10 cellular contexts compared by ENCODE assay signal in the genomic region with DNA sequence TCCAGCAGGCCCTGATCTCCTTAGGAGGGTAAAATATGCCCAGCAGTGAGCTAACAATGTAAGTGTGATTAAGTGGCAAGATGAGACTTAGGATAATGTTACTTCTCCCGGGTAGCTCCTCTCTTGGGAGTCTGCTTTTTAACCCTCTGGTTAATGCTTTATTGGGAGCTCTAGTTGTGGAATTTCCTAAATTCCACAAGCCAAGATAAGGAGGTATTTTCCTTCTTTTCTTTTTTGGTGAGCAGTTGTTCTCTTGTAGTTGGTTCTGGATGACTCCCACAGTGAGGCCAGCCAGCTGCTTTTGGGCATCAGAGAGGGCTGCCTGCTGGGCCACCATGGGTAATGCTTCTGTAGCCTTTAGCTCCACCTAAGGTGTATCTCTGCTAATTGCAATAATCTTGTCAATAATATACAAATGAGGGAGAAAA. TPM values are rescaled to one million over a fixed set of nuclear protein-coding genes. Genes with fewer than 3 reads are reported as not detected.
DNase-seq lines count a peak whose midpoint lies in the region; ATAC-seq, FAIRE-seq and TF ChIP-seq lines count a peak whose summit lies in the region.
"Had no signal": no experiment of that assay in that cellular context is flagged by ENCODE, and none has a peak within 500 bp of the region (broad histone marks: within the 10 kb centered on the region; RNA-seq: fewer than 3 reads in every experiment).

No MANE protein-coding gene starts in this region.

- H2BK20ac ChIP-seq in H9 (ENCODE audit: low read depth, low read length, poor library complexity, severe bottlenecking) = no peak overlapping the region

- no peak for FAIRE-seq in D721Med (lab: Jason Lieb, UNC)

- no peak for DNase-seq in D721Med (ENCODE audit: insufficient read length, low spot score)
- peak; percentile 47 for DNase-seq in H9
- no peak for DNase-seq in RWPE2 (ENCODE audit: low spot score)
- peak; percentile 52 for DNase-seq in iPS-NIHi11 (ENCODE audit: low spot score)
- no peak for DNase-seq in suprapubic skin (ENCODE audit: low spot score in 2 of 2)
- DNase-seq in putamen (ENCODE audit: low spot score) = no peak
- no peak for DNase-seq in SW 1271 (lab: John Stamatoyannopoulos, UW)

- no peak overlapping the region for H3K9ac ChIP-seq in H9 (ENCODE audit: extremely low read depth, insufficient read length, low read length)

- H3K27ac Mint-ChIP-seq in H9 = no peak overlapping the region; a peak in 1 of 7 replicates

- no peaks in the 10 kb centered on the region; the same call in none of the 2 replicates for H3K27me3 Mint-ChIP-seq in H9 (ENCODE audit: low read depth)

- H3K79me1 ChIP-seq in H9 (ENCODE audit: insufficient read depth, low read depth, low read length, poor library complexity, severe bottlenecking) = no peaks in the 10 kb centered on the region

- TF ChIP-seq POLR2A in suprapubic skin (IDR thresholded peaks at IDR 0.05) = no peak

- H3K4me3 ChIP-seq in RWPE2 (ENCODE audit: severe bottlenecking) (no peak overlapping the region), suprapubic skin (no peak overlapping the region)
- H3K4me3 ChIP-seq: heart left ventricle had no signal

- ATAC-seq in RWPE2 (ENCODE audit: low read depth) (peak; percentile 70; the same call in 2 of the 3 replicates), esophagus mucosa (no peak)

- no CpG with 5 or more reads among the region's 1 CpG for WGBS in H9 (ENCODE audit: extremely low coverage, insufficient read length, low lambda C conversion rate)
- WGBS in suprapubic skin = 16% methylated on average over 1 of the region's 1 CpG

- H2AFZ ChIP-seq in H9 (ENCODE audit: low read length) = peak overlapping the region; percentile 67

- H3K4me3 Mint-ChIP-seq in H9 = no peak overlapping the region
- H3K4me3 Mint-ChIP-seq: IgD-negative memory B cell had no signal

- no peak overlapping the region for H2BK5ac ChIP-seq in H9 (ENCODE audit: insufficient read length, low read length)

- no peak overlapping the region for H2AK5ac ChIP-seq in H9 (ENCODE audit: insufficient read length, low read length)

- no peak overlapping the region for H3K4me2 ChIP-seq in H9 (ENCODE audit: insufficient read depth, insufficient read length, low read length)

- H3K9me3 Mint-ChIP-seq in H9 = no peaks in the 10 kb centered on the region
- H3K9me3 Mint-ChIP-seq: IgD-negative memory B cell had no signal

- H4K8ac ChIP-seq in H9 (replicated peaks; ENCODE audit: insufficient read length, low read depth, low read length) = no peak overlapping the region

- H3T11ph ChIP-seq in H9 (ENCODE audit: low read length) = no peak overlapping the region

- H3K9me3 ChIP-seq in H9 (ENCODE audit: control insufficient read depth, low read depth, low read length) = no peaks in the 10 kb centered on the region
- no peaks in the 10 kb centered on the region for H3K9me3 ChIP-seq in RWPE2 (ENCODE audit: severe bottlenecking)
- no peaks in the 10 kb centered on the region for H3K9me3 ChIP-seq in suprapubic skin
- H3K9me3 ChIP-seq: heart left ventricle had no signal

- H4K20me1 ChIP-seq in H9 (ENCODE audit: control insufficient read depth, insufficient read depth, insufficient read length) = no peaks in the 10 kb centered on the region

- H3K18ac ChIP-seq in H9 (ENCODE audit: insufficient read length, low read depth, low read length) = no peak overlapping the region

- H3K79me2 ChIP-seq in H9 (ENCODE audit: insufficient read depth, low read length) = no peaks in the 10 kb centered on the region

- TF ChIP-seq EP300 in suprapubic skin (IDR thresholded peaks at IDR 0.05) = no peak

- no peak overlapping the region for H4K5ac ChIP-seq in H9 (ENCODE audit: insufficient read length, low read depth, low read length)

- no peak overlapping the region for H3K27ac ChIP-seq in H9 (ENCODE audit: insufficient read length, low read depth, low read length)
- no peak overlapping the region for H3K27ac ChIP-seq in RWPE2 (ENCODE audit: poor library complexity, severe bottlenecking)
- H3K27ac ChIP-seq in suprapubic skin = no peak overlapping the region

- no peaks in the 10 kb centered on the region for H3K36me3 Mint-ChIP-seq in H9 (ENCODE audit: insufficient read depth in 1 of 3, low read depth in 3 of 3)
- H3K36me3 Mint-ChIP-seq: IgD-negative memory B cell had no signal

- H4K91ac ChIP-seq in H9 (ENCODE audit: insufficient read length, low read depth, low read length) = no peak overlapping the region

- H3K4me1 ChIP-seq in H9 (ENCODE audit: insufficient read depth, low read length) (no peaks in the 10 kb centered on the region; the same call in 1 of the 2 replicates), RWPE2 (ENCODE audit: insufficient read depth, poor library complexity, severe bottlenecking) (peaks cover 12% of the 10 kb centered on the region), suprapubic skin (no peaks in the 10 kb centered on the region)

- H3K23ac ChIP-seq in H9 (ENCODE audit: insufficient read length, low read depth, low read length) = no peak overlapping the region

- no peaks in the 10 kb centered on the region for H3K27me3 ChIP-seq in H9 (ENCODE audit: insufficient read depth, low read length)
- H3K27me3 ChIP-seq in RWPE2 (ENCODE audit: insufficient read depth, poor library complexity, severe bottlenecking) = no peaks in the 10 kb centered on the region
- no peaks in the 10 kb centered on the region for H3K27me3 ChIP-seq in suprapubic skin
- H3K27me3 ChIP-seq: heart left ventricle had no signal

- no peak overlapping the region for H3K14ac ChIP-seq in H9 (ENCODE audit: insufficient read depth, low read length)

- H2BK120ac ChIP-seq in H9 (ENCODE audit: low read depth, low read length, poor library complexity, severe bottlenecking) = no peak overlapping the region

- TF ChIP-seq CTCF in D721Med (IDR thresholded peaks at IDR 0.05; ENCODE audit: insufficient read depth, missing control alignments) = peak; percentile 36
- peak; percentile 61 for TF ChIP-seq CTCF in H9 (conservative IDR thresholded peaks at IDR 0.05)
- peak; percentile 55 for TF ChIP-seq CTCF in RWPE2 (IDR thresholded peaks at IDR 0.05; ENCODE audit: poor library complexity, severe bottlenecking)
- TF ChIP-seq CTCF in suprapubic skin (IDR thresholded peaks at IDR 0.05) = no peak

- H3K4me1 Mint-ChIP-seq in H9 = peaks cover 26 to 28% of the 10 kb centered on the region in 2 experiments

- H2BK12ac ChIP-seq in H9 (ENCODE audit: insufficient read length, low read depth, low read length) = no peak overlapping the region

- no peak overlapping the region for H3K4ac ChIP-seq in H9 (ENCODE audit: low read depth, low read length)

- H3K23me2 ChIP-seq in H9 (ENCODE audit: insufficient read length, low read depth, low read length, poor library complexity, severe bottlenecking) = no peaks in the 10 kb centered on the region

- no peak overlapping the region for H2BK15ac ChIP-seq in H9 (ENCODE audit: low read depth, low read length)

- H3K56ac ChIP-seq in H9 (ENCODE audit: insufficient read length, low read depth, low read length) = no peak overlapping the region

- no peaks in the 10 kb centered on the region for H3K36me3 ChIP-seq in RWPE2 (ENCODE audit: low read depth)
- H3K36me3 ChIP-seq in suprapubic skin = no peaks in the 10 kb centered on the region
- H3K36me3 ChIP-seq: heart left ventricle had no signal

RNA-seq across cellular contexts. Expression of a gene that starts 19.3 kb away (rescaled TPM):
- total RNA-seq in H9 (2021) (45.1 and 48.2 TPM in 2 replicates), esophagus mucosa (11.7 TPM), suprapubic skin (10 to 100 TPM; 13.9 to 33.3 (median 18.3) TPM)

RNA-seq across cellular contexts. Expression of a gene that starts 36.2 kb away (rescaled TPM):
- 26.1 and 29.4 TPM in 2 replicates for total RNA-seq in H9 (2021)
- 52.1 TPM for total RNA-seq in esophagus mucosa
- 10 to 100 TPM; 19.9 to 34.1 (median 30.7) TPM for total RNA-seq in suprapubic skin

RNA-seq across cellular contexts. Expression of a gene that starts 39.4 kb away (rescaled TPM):
- total RNA-seq in H9 (2021) (12.1 and 12.4 TPM in 2 replicates), esophagus mucosa (0.84 TPM), suprapubic skin (10 to 100 TPM in 2 of 4 donors, 1 to 10 TPM in 2; 5.9 to 12.6 (median 10.1) TPM)

Comparison
In these comparisons a context has a peak if more than half of its experiments do, and no peak if none do; other contexts are left out.
1. DNase-seq: peak in H9 (single experiment) and iPS-NIHi11 (single experiment); none in D721Med (single experiment), RWPE2 (single experiment), suprapubic skin (0 of 2), putamen (single experiment) and SW 1271 (0 of 2).
2. CTCF ChIP-seq: peak in D721Med (single experiment), H9 (single experiment) and RWPE2 (single experiment); none in suprapubic skin (0 of 2).